In the genomic region with DNA sequence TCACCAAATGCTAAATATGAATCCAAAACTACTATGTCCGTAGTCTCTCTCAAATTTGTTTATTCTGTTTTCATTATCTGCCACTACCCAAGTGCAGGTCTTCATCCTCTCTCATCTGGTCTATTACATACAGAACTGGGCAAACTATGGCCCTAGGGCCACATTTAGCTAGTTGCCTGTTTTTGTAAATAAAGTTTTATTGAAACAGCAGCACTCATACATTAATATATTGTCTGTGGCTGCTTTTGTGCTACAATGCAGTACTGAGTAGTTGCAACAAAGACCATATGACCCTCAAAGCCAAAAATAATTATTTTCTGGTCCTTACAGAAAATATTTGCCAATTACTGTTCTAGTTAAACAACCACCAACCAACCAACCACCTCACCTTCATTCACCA, we compare ENCODE assay signal across 28 cellular contexts.
"Had no signal": no experiment of that assay in that cellular context is flagged by ENCODE, and none has a peak within 500 bp of the region (broad histone marks: within the 10 kb centered on the region; RNA-seq: fewer than 3 reads in every experiment).

No MANE protein-coding gene starts in this region.

- H3K9me3 Mint-ChIP-seq: stimulated activated naive CD8-positive, alpha-beta T cell treated with anti-CD3 and anti-CD28 coated beads, Interleukin-15, Interleukin-2, amounts not matched to agents 100 ng/mL and 50 ng/mL, for 24 hours had no signal

- DNase-seq: stimulated activated CD4-positive, alpha-beta T cell treated with anti-CD3 and anti-CD28 coated beads, Interleukin-2, amount 100 ng/mL, for 24 hours; stimulated activated CD4-positive, alpha-beta T cell treated with anti-CD3 and anti-CD28 coated beads, Interleukin-2, amount 100 ng/mL, for 48 hours; stimulated activated CD4-positive, alpha-beta T cell treated with anti-CD3 and anti-CD28 coated beads, Interleukin-4, amount 100 ng/mL, for 1 hour; stimulated activated CD4-positive, alpha-beta T cell treated with anti-CD3 and anti-CD28 coated beads, Interleukin-4, amount 100 ng/mL, for 24 hours; stimulated activated CD4-positive, alpha-beta T cell treated with anti-CD3 and anti-CD28 coated beads, Interleukin-4, amount 100 ng/mL, for 4 hours; stimulated activated naive B cell treated with anti-CD40 and anti-IgM and Interleukin-4, amounts not matched to agents 10 μg/mL and 1 μg/mL and 100 μg/mL, for 72 hours; stimulated activated naive CD4-positive, alpha-beta T cell; stimulated activated naive CD4-positive, alpha-beta T cell treated with Interleukin-2 at 50 U/mL for 16 hours; stimulated activated naive CD8-positive, alpha-beta T cell treated with anti-CD3 and anti-CD28 coated beads, Interleukin-15, amount 100 ng/mL, for 72 hours; stimulated activated naive CD8-positive, alpha-beta T cell treated with anti-CD3 and anti-CD28 coated beads, Interleukin-15, Interleukin-2, amounts not matched to agents 100 U/mL and 50 U/mL, for 24 hours; stomach; substantia nigra; testis; thyroid gland; tibial artery; transverse colon; trophoblast cell; upper lobe of left lung; upper lobe of right lung; uterus had no signal

- H3K4me3 Mint-ChIP-seq: stimulated activated effector memory CD8-positive, alpha-beta T cell treated with anti-CD3 and anti-CD28 coated beads, Interleukin-12 subunit alpha, Interleukin-12 subunit beta, amount 100 ng/mL, for 72 hours; stimulated activated memory B cell treated with anti-CD40 and anti-IgM and Interleukin-4, amounts not matched to agents 10 μg/mL and 1 μg/mL and 100 μg/mL, for 72 hours; stimulated activated naive B cell treated with anti-CD40 and anti-IgM and Interleukin-4, amounts not matched to agents 10 μg/mL and 1 μg/mL and 100 μg/mL, for 72 hours; stimulated activated naive CD8-positive, alpha-beta T cell treated with anti-CD3 and anti-CD28 coated beads, Interleukin-15, amount 100 ng/mL, for 72 hours; stimulated activated naive CD8-positive, alpha-beta T cell treated with anti-CD3 and anti-CD28 coated beads, Interleukin-15, Interleukin-2, amounts not matched to agents 100 ng/mL and 50 ng/mL, for 24 hours had no signal

- H3K27me3 ChIP-seq: stomach, suprapubic skin, testis, thyroid gland, tibial nerve, transverse colon, upper lobe of left lung, upper lobe of right lung, uterus, vagina had no signal

- ATAC-seq: stimulated activated effector memory CD8-positive, alpha-beta T cell treated with anti-CD3 and anti-CD28 coated beads, Interleukin-12 subunit alpha, Interleukin-12 subunit beta, amount 100 ng/mL, for 72 hours; stimulated activated memory B cell treated with anti-CD40 and anti-IgM and Interleukin-4, amounts not matched to agents 10 μg/mL and 1 μg/mL and 100 μg/mL, for 72 hours; stimulated activated naive B cell treated with anti-CD40 and anti-IgM and Interleukin-4, amounts not matched to agents 10 μg/mL and 1 μg/mL and 100 μg/mL, for 72 hours; stimulated activated naive CD8-positive, alpha-beta T cell treated with anti-CD3 and anti-CD28 coated beads, Interleukin-15, amount 100 ng/mL, for 72 hours; stimulated activated naive CD8-positive, alpha-beta T cell treated with anti-CD3 and anti-CD28 coated beads, Interleukin-15, Interleukin-2, amounts not matched to agents 100 U/mL and 50 U/mL, for 24 hours; upper lobe of right lung had no signal

- H3K27me3 Mint-ChIP-seq: stimulated activated naive CD8-positive, alpha-beta T cell treated with anti-CD3 and anti-CD28 coated beads, Interleukin-15, amount 100 ng/mL, for 72 hours had no signal

- H3K9me3 ChIP-seq: stomach, suprapubic skin, testis, thoracic aorta, thyroid gland, tibial artery, tibial nerve, transverse colon, upper lobe of left lung, upper lobe of right lung, uterus, vagina had no signal

- H3K36me3 ChIP-seq: stomach, suprapubic skin, thoracic aorta, thyroid gland, tibial artery, tibial nerve, transverse colon, upper lobe of left lung, upper lobe of right lung, uterus, vagina had no signal

- H3K27ac Mint-ChIP-seq: stimulated activated effector memory CD8-positive, alpha-beta T cell treated with anti-CD3 and anti-CD28 coated beads, Interleukin-12 subunit alpha, Interleukin-12 subunit beta, amount 100 ng/mL, for 72 hours; stimulated activated memory B cell treated with anti-CD40 and anti-IgM and Interleukin-4, amounts not matched to agents 10 μg/mL and 1 μg/mL and 100 μg/mL, for 72 hours; stimulated activated naive B cell treated with anti-CD40 and anti-IgM and Interleukin-4, amounts not matched to agents 10 μg/mL and 1 μg/mL and 100 μg/mL, for 72 hours; stimulated activated naive CD8-positive, alpha-beta T cell treated with anti-CD3 and anti-CD28 coated beads, Interleukin-15, amount 100 ng/mL, for 72 hours; stimulated activated naive CD8-positive, alpha-beta T cell treated with anti-CD3 and anti-CD28 coated beads, Interleukin-15, Interleukin-2, amounts not matched to agents 100 ng/mL and 50 ng/mL, for 24 hours had no signal

- H3K36me3 Mint-ChIP-seq: stimulated activated effector memory CD8-positive, alpha-beta T cell treated with anti-CD3 and anti-CD28 coated beads, Interleukin-12 subunit alpha, Interleukin-12 subunit beta, amount 100 ng/mL, for 72 hours; stimulated activated memory B cell treated with anti-CD40 and anti-IgM and Interleukin-4, amounts not matched to agents 10 μg/mL and 1 μg/mL and 100 μg/mL, for 72 hours; stimulated activated naive B cell treated with anti-CD40 and anti-IgM and Interleukin-4, amounts not matched to agents 10 μg/mL and 1 μg/mL and 100 μg/mL, for 72 hours had no signal

- FAIRE-seq: urothelium cell line had no signal

- H3K4me1 Mint-ChIP-seq: stimulated activated effector memory CD8-positive, alpha-beta T cell treated with anti-CD3 and anti-CD28 coated beads, Interleukin-12 subunit alpha, Interleukin-12 subunit beta, amount 100 ng/mL, for 72 hours; stimulated activated memory B cell treated with anti-CD40 and anti-IgM and Interleukin-4, amounts not matched to agents 10 μg/mL and 1 μg/mL and 100 μg/mL, for 72 hours; stimulated activated naive B cell treated with anti-CD40 and anti-IgM and Interleukin-4, amounts not matched to agents 10 μg/mL and 1 μg/mL and 100 μg/mL, for 72 hours; stimulated activated naive CD8-positive, alpha-beta T cell treated with anti-CD3 and anti-CD28 coated beads, Interleukin-15, amount 100 ng/mL, for 72 hours had no signal

- H3K4me3 ChIP-seq: stomach, suprapubic skin, testis, thoracic aorta, thyroid gland, tibial artery, tibial nerve, transverse colon, upper lobe of left lung, upper lobe of right lung, uterus, vagina had no signal

- H3K27ac ChIP-seq: stomach, suprapubic skin, testis, thoracic aorta, thyroid gland, tibial artery, tibial nerve, transverse colon, upper lobe of left lung, upper lobe of right lung, uterus, vagina had no signal

- H3K4me1 ChIP-seq: stomach, suprapubic skin, testis, thyroid gland, tibial artery, transverse colon, upper lobe of left lung, upper lobe of right lung, uterus, vagina had no signal
